Comparison of ENCODE assay signal across 8 cellular contexts in genomic region chrX:47651043-47651905, GRCh38. TPM values are rescaled to one million over a fixed set of nuclear protein-coding genes. Genes with fewer than 3 reads are reported as not detected.
DNase-seq lines count a peak whose midpoint lies in the region; ATAC-seq and TF ChIP-seq lines count a peak whose summit lies in the region.

No MANE protein-coding gene starts in this region.

- peak; percentile 41 for ATAC-seq in Right ventricle myocardium superior (ENCODE audit: poor library complexity)
- no peak for ATAC-seq in lung (ENCODE audit: insufficient read depth, low FRiP score)
- ATAC-seq in HG03159 (IDR thresholded peaks at IDR 0.05; ENCODE audit: unreplicated experiment) = no peak

- peaks cover 2 to 3% of the 10 kb centered on the region in 2 donors for H3K36me3 ChIP-seq in lung (ENCODE audit: control insufficient read depth in 2 of 2, insufficient read depth in 2 of 2, low read length in 2 of 2)
- peaks cover 2% of the 10 kb centered on the region for H3K36me3 ChIP-seq in urinary bladder (ENCODE audit: insufficient read depth)

- WGBS in lung, 2 donors = 15 to 43% methylated on average over 19 of the region's 19 CpGs
- WGBS in urinary bladder = 13% methylated on average over 19 of the region's 19 CpGs

- H3K4me1 ChIP-seq in lung (ENCODE audit: control insufficient read depth in 2 of 2, insufficient read depth in 2 of 2, low read length in 2 of 2) = peaks cover 5% of the 10 kb centered on the region in 2 donors
- H3K4me1 ChIP-seq in urinary bladder (ENCODE audit: insufficient read depth) = no peaks in the 10 kb centered on the region

- H3K27me3 ChIP-seq in lung (ENCODE audit: control insufficient read depth, insufficient read depth) = no peaks in the 10 kb centered on the region

- TF ChIP-seq CTCF in astrocyte of the cerebellum (IDR thresholded peaks at IDR 0.05; ENCODE audit: low read depth, low read length, missing control alignments) (no peak), lung (IDR thresholded peaks at IDR 0.05; ENCODE audit: control extremely low read depth, extremely low read depth) (no peak)

- H3K9me3 ChIP-seq in lung (ENCODE audit: control insufficient read depth in 2 of 2, insufficient read depth in 1 of 2, low read length in 1 of 2) = peaks cover 0 to 5% of the 10 kb centered on the region in 2 donors

- H3K4me3 ChIP-seq in astrocyte of the cerebellum (ENCODE audit: low read depth, low read length) (peak overlapping the region; percentile 35), lung (no peak overlapping the region), urinary bladder (ENCODE audit: low read depth, low read length) (peak overlapping the region; percentile 24)

- in situ Hi-C loops in astrocyte of the cerebellum (cut with HindIII; ENCODE audit: low sequenced_read_pairs) = no loop called here

- DNase-seq in Right ventricle myocardium superior (no peak), cardiac septum (ENCODE audit: low spot score) (no peak), astrocyte of the cerebellum (ENCODE audit: low read depth) (no peak), lung (ENCODE audit: low spot score) (no peak), NCI-H2171 treated with DMSO at 0.1 percent for 48 hours (lab: John Stamatoyannopoulos, UW) (no peak), NCI-H446 (lab: John Stamatoyannopoulos, UW) (no peak)

- H3K27ac ChIP-seq in lung (ENCODE audit: low read depth in 1 of 2, low read length in 1 of 2) (peak overlapping the region; percentile 76 to 90), urinary bladder (ENCODE audit: low read depth) (no peak overlapping the region)

- intact Hi-C loops in Right ventricle myocardium superior (cut with DNase I) (loop anchor here (10.0 kb wide), 1 partner anchor 374 kb away; no protein-coding TSS in a partner anchor), cardiac septum (cut with DNase I) (loop anchor here (5.0 to 10.0 kb wide), 2 partner anchors 109 to 374 kb away; no protein-coding TSS in a partner anchor)

RNA-seq across cellular contexts. Expression of gene ELK1, which starts 0.9 kb away (rescaled TPM):
- total RNA-seq in Right ventricle myocardium superior (20.9 TPM), cardiac septum (38.2 TPM), lung (10 to 100 TPM in 1 of 2 donors, 1 to 10 TPM in 1; 9.8 to 36.0 TPM), urinary bladder (8.6 TPM)
- polyA plus RNA-seq in lung (10 to 100 TPM; 16.4 to 37.6 TPM), urinary bladder (30.2 TPM)

RNA-seq across cellular contexts. Expression of gene UXT, which starts 7.7 kb away (rescaled TPM):
- total RNA-seq in Right ventricle myocardium superior (93.2 TPM), cardiac septum (83.2 TPM), lung (10 to 100 TPM; 58.0 to 98.9 TPM), urinary bladder (65.8 TPM)
- polyA plus RNA-seq in lung (100 to 1,000 TPM; 142 to 153 TPM), urinary bladder (133 TPM)

RNA-seq across cellular contexts. Expression of gene CFP, which starts 21.5 kb away (rescaled TPM):
- total RNA-seq in Right ventricle myocardium superior (2.6 TPM), cardiac septum (1.0 TPM), lung (10 to 100 TPM; 11.3 to 23.6 TPM), urinary bladder (0.79 TPM)
- polyA plus RNA-seq in lung (10 to 100 TPM; 22.5 to 88.8 TPM), urinary bladder (3.3 TPM)

RNA-seq across cellular contexts. Expression of gene SYN1, which starts 31.6 kb away (rescaled TPM):
- total RNA-seq in Right ventricle myocardium superior (10.9 TPM), cardiac septum (12.1 TPM), lung (1 to 10 TPM in 1 of 2 donors, under 1 TPM in 1; 0.11 to 1.3 TPM), urinary bladder (0.63 TPM)
- polyA plus RNA-seq in lung (1 to 10 TPM; 1.4 to 4.5 TPM), urinary bladder (2.0 TPM)
